In the genomic region with DNA sequence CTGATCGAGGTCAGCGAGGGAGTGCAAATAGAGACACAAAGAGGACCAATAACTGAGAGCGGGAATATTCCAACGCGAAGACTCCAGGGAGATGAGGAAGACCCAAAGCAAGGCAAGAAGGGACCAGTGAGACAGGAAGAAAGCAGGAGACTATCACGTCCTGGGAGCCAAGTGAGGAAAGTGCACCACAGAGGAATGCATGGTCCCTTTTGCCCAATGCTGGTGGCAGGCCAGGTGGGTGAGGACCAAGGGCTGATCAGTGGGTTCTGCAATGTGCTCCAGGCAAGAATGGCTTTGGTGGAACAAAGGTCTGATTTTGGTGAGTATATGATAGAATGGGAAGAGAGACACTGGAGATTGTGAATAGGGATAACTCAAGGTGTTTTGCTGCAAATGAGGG, we compare ENCODE assay signal across 1 cellular context.
TF ChIP-seq lines count a peak whose summit lies in the region.

No MANE protein-coding gene starts in this region.

TF ChIP-seq in H1, 55 proteins besides CTCF, POLR2A, EP300 and RAD21:
- TF ChIP-seq BCL11A (IDR thresholded peaks at IDR 0.05; ENCODE audit: low read depth in 2 of 2, low read length in 2 of 2) (no peak), KDM4A (IDR thresholded peaks at IDR 0.05; ENCODE audit: low read depth, low read length, severe bottlenecking) (no peak), EZH2 (IDR thresholded peaks at IDR 0.05; ENCODE audit: low read depth, low read length, severe bottlenecking) (no peak), CBX8 (IDR thresholded peaks at IDR 0.05; ENCODE audit: borderline replicate concordance, low read depth, low read length) (no peak), TAF1 (IDR thresholded peaks at IDR 0.05; ENCODE audit: low read depth, low read length) (no peak), RFX5 (IDR thresholded peaks at IDR 0.05; ENCODE audit: borderline replicate concordance, low read depth, low read length) (no peak), ZNF274 (IDR thresholded peaks at IDR 0.05; ENCODE audit: borderline replicate concordance, extremely low read depth, low read length) (no peak), CEBPB (IDR thresholded peaks at IDR 0.05; ENCODE audit: low read depth, low read length) (no peak), CHD1 (IDR thresholded peaks at IDR 0.05; ENCODE audit: low read depth, low read length) (no peak), SP2 (IDR thresholded peaks at IDR 0.05; ENCODE audit: low read length) (no peak), FOSL1 (IDR thresholded peaks at IDR 0.05; ENCODE audit: insufficient read depth, low read depth, low read length) (no peak), SAP30 (IDR thresholded peaks at IDR 0.05; ENCODE audit: insufficient read depth, insufficient replicate concordance, low read length) (no peak), CHD2 (IDR thresholded peaks at IDR 0.05; ENCODE audit: low read length) (no peak)
- TF ChIP-seq, protein P1, sequence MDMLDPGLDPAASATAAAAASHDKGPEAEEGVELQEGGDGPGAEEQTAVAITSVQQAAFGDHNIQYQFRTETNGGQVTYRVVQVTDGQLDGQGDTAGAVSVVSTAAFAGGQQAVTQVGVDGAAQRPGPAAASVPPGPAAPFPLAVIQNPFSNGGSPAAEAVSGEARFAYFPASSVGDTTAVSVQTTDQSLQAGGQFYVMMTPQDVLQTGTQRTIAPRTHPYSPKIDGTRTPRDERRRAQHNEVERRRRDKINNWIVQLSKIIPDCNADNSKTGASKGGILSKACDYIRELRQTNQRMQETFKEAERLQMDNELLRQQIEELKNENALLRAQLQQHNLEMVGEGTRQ (IDR thresholded peaks at IDR 0.05; ENCODE audit: low read length), result no peak
- TF ChIP-seq, protein P2, sequence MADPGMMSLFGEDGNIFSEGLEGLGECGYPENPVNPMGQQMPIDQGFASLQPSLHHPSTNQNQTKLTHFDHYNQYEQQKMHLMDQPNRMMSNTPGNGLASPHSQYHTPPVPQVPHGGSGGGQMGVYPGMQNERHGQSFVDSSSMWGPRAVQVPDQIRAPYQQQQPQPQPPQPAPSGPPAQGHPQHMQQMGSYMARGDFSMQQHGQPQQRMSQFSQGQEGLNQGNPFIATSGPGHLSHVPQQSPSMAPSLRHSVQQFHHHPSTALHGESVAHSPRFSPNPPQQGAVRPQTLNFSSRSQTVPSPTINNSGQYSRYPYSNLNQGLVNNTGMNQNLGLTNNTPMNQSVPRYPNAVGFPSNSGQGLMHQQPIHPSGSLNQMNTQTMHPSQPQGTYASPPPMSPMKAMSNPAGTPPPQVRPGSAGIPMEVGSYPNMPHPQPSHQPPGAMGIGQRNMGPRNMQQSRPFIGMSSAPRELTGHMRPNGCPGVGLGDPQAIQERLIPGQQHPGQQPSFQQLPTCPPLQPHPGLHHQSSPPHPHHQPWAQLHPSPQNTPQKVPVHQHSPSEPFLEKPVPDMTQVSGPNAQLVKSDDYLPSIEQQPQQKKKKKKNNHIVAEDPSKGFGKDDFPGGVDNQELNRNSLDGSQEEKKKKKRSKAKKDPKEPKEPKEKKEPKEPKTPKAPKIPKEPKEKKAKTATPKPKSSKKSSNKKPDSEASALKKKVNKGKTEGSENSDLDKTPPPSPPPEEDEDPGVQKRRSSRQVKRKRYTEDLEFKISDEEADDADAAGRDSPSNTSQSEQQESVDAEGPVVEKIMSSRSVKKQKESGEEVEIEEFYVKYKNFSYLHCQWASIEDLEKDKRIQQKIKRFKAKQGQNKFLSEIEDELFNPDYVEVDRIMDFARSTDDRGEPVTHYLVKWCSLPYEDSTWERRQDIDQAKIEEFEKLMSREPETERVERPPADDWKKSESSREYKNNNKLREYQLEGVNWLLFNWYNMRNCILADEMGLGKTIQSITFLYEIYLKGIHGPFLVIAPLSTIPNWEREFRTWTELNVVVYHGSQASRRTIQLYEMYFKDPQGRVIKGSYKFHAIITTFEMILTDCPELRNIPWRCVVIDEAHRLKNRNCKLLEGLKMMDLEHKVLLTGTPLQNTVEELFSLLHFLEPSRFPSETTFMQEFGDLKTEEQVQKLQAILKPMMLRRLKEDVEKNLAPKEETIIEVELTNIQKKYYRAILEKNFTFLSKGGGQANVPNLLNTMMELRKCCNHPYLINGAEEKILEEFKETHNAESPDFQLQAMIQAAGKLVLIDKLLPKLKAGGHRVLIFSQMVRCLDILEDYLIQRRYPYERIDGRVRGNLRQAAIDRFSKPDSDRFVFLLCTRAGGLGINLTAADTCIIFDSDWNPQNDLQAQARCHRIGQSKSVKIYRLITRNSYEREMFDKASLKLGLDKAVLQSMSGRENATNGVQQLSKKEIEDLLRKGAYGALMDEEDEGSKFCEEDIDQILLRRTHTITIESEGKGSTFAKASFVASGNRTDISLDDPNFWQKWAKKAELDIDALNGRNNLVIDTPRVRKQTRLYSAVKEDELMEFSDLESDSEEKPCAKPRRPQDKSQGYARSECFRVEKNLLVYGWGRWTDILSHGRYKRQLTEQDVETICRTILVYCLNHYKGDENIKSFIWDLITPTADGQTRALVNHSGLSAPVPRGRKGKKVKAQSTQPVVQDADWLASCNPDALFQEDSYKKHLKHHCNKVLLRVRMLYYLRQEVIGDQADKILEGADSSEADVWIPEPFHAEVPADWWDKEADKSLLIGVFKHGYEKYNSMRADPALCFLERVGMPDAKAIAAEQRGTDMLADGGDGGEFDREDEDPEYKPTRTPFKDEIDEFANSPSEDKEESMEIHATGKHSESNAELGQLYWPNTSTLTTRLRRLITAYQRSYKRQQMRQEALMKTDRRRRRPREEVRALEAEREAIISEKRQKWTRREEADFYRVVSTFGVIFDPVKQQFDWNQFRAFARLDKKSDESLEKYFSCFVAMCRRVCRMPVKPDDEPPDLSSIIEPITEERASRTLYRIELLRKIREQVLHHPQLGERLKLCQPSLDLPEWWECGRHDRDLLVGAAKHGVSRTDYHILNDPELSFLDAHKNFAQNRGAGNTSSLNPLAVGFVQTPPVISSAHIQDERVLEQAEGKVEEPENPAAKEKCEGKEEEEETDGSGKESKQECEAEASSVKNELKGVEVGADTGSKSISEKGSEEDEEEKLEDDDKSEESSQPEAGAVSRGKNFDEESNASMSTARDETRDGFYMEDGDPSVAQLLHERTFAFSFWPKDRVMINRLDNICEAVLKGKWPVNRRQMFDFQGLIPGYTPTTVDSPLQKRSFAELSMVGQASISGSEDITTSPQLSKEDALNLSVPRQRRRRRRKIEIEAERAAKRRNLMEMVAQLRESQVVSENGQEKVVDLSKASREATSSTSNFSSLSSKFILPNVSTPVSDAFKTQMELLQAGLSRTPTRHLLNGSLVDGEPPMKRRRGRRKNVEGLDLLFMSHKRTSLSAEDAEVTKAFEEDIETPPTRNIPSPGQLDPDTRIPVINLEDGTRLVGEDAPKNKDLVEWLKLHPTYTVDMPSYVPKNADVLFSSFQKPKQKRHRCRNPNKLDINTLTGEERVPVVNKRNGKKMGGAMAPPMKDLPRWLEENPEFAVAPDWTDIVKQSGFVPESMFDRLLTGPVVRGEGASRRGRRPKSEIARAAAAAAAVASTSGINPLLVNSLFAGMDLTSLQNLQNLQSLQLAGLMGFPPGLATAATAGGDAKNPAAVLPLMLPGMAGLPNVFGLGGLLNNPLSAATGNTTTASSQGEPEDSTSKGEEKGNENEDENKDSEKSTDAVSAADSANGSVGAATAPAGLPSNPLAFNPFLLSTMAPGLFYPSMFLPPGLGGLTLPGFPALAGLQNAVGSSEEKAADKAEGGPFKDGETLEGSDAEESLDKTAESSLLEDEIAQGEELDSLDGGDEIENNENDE (IDR thresholded peaks at IDR 0.05; ENCODE audit: insufficient replicate concordance, low read length), result no peak
- TF ChIP-seq, protein P3, sequence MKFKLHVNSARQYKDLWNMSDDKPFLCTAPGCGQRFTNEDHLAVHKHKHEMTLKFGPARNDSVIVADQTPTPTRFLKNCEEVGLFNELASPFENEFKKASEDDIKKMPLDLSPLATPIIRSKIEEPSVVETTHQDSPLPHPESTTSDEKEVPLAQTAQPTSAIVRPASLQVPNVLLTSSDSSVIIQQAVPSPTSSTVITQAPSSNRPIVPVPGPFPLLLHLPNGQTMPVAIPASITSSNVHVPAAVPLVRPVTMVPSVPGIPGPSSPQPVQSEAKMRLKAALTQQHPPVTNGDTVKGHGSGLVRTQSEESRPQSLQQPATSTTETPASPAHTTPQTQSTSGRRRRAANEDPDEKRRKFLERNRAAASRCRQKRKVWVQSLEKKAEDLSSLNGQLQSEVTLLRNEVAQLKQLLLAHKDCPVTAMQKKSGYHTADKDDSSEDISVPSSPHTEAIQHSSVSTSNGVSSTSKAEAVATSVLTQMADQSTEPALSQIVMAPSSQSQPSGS (IDR thresholded peaks at IDR 0.05; ENCODE audit: low read length), result no peak
TF ChIP-seq in H1: peak in this region for 0.
